In the genomic region with DNA sequence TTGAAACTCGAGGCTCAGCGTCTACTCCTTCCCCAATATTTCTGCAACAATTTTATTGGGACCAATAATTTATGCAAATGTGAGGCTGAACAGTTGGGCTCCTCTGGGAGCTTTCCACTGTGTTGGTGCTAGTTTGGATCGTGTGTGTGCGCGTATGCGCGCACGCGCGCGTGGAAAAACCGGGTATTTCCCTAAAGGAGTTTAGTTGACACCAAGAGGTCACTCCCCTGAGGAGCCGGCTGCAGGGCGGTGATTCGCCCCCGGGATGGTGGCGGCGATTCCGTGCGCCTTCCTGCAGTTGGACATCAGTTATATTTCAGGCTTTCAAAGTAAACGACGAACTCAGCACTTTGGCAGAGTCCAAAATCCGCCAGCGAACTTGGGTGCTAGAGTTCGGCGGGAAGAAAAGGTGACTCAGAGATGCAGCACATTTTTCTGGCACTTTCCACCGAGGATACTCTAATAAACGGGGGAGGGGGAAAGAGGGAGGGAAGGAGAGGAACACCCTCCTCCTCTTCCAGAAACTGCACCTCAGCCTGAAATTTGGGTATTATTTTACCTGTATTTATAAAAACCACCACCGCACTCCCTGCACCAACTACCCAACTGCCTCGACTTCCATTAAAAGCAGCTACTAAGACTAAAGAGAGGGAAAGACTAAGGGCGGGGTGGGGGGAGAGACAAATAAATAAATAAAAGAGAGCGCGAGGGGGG, we compare ENCODE assay signal across 8 cellular contexts.
DNase-seq lines count a peak whose midpoint lies in the region; ATAC-seq and TF ChIP-seq lines count a peak whose summit lies in the region.

No MANE protein-coding gene starts in this region.

- peak overlapping the region; percentile 94 for H3K4me2 ChIP-seq in mesenchymal stem cell (ENCODE audit: low read length, poor library complexity, severe bottlenecking)

- TF ChIP-seq POLR2A in transverse colon (IDR thresholded peaks at IDR 0.05), result no peak

- H3K27ac ChIP-seq in AG04450 (ENCODE audit: low read depth, low read length) (no peak overlapping the region), colonic mucosa (no peak overlapping the region), mesenchymal stem cell (ENCODE audit: low read length, poor library complexity, severe bottlenecking) (no peak overlapping the region), transverse colon (no peak overlapping the region)

- POLR2A ChIA-PET in AG04450 (lab: Yijun Ruan, JAX), result no interaction called here

- CTCF ChIA-PET in AG04450 (lab: Charles Lee), result no interaction called here

- H2BK12ac ChIP-seq in mesenchymal stem cell (ENCODE audit: low read length in 2 of 2), result no peak overlapping the region

- no peak for TF ChIP-seq CTCF in AG04450 (IDR thresholded peaks at IDR 0.05; ENCODE audit: low read depth, low read length)
- no peak for TF ChIP-seq CTCF in GM12875 (IDR thresholded peaks at IDR 0.05; ENCODE audit: borderline replicate concordance, insufficient read depth, low read depth, low read length)
- TF ChIP-seq CTCF in colonic mucosa (IDR thresholded peaks at IDR 0.05), result no peak
- TF ChIP-seq CTCF in transverse colon (IDR thresholded peaks at IDR 0.05), result no peak

- no peak overlapping the region for H2BK15ac ChIP-seq in mesenchymal stem cell (ENCODE audit: low read depth, poor library complexity, severe bottlenecking)

- no peak overlapping the region for H4K8ac ChIP-seq in mesenchymal stem cell (ENCODE audit: low read length)

- no peak overlapping the region for H3K4ac ChIP-seq in mesenchymal stem cell (ENCODE audit: low read depth in 1 of 2, low read length in 2 of 2)

- no peak for TF ChIP-seq EP300 in transverse colon (IDR thresholded peaks at IDR 0.05; ENCODE audit: low read depth)

- H3K79me1 ChIP-seq in mesenchymal stem cell (replicated peaks; ENCODE audit: low read length, poor library complexity, severe bottlenecking), result no peaks in the 10 kb centered on the region

- no peak overlapping the region for H3K23ac ChIP-seq in mesenchymal stem cell (ENCODE audit: low read length in 2 of 2)

- no peak overlapping the region for H2AK5ac ChIP-seq in mesenchymal stem cell (ENCODE audit: low read length, severe bottlenecking)

- H2BK120ac ChIP-seq in mesenchymal stem cell (ENCODE audit: low read depth, low read length), result peak overlapping the region; percentile 3

- H3K9ac ChIP-seq in colonic mucosa (ENCODE audit: low read depth in 2 of 2, low read length in 2 of 2), result no peak overlapping the region
- H3K9ac ChIP-seq in mesenchymal stem cell (ENCODE audit: low read length), result no peak overlapping the region

- DNase-seq in AG04450 (ENCODE audit: low read depth, low spot score) (no peak), NCI-H748 (lab: John Stamatoyannopoulos, UW; ENCODE audit: unreplicated experiment) (peak; percentile 67), colonic mucosa (peak; percentile 29), mesenchymal stem cell (peak; percentile 64), transverse colon (no peak), MV-4-11 (lab: John Stamatoyannopoulos, UW) (no peak)

- no peak overlapping the region for H4K91ac ChIP-seq in mesenchymal stem cell (ENCODE audit: low read length)

- intact Hi-C loops in colonic mucosa (cut with DNase I), result no loop called here
- intact Hi-C loops in transverse colon (cut with DNase I; ENCODE audit: low total_unique reads), result no loop called here

- no peak for ATAC-seq in HG03565 (IDR thresholded peaks at IDR 0.05; ENCODE audit: unreplicated experiment)

- WGBS in mesenchymal stem cell, result under 1% methylated on average over 27 of the region's 33 CpGs
- whole genome bisulfite sequencing in transverse colon (ENCODE audit: low coverage in 1 of 2), 2 donors, result 0 to 1% methylated on average over 7 to 33 of the region's 33 CpGs

- no peak overlapping the region for H2BK5ac ChIP-seq in mesenchymal stem cell (ENCODE audit: low read depth, low read length, poor library complexity, severe bottlenecking)

- in situ Hi-C loops in transverse colon (cut with MboI; ENCODE audit: low pct_ligation_motif_present in 1 of 4, low pct_unique_long_range_greater_than_20kb in 1 of 4, low sequenced_read_pairs in 3 of 4), result loop anchor here in 1 of 4 donors (25.0 kb wide), 1 partner anchor 665 kb away; no protein-coding TSS in a partner anchor

- H3K4me3 ChIP-seq in AG04450 (ENCODE audit: low read depth, low read length), result peak overlapping the region; percentile 54
- H3K4me3 ChIP-seq in GM12875 (ENCODE audit: low read depth, low read length), result peak overlapping the region; percentile 35
- H3K4me3 ChIP-seq in colonic mucosa, result peak overlapping the region; percentile 28
- peak overlapping the region; percentile 66 to 76 for H3K4me3 ChIP-seq in mesenchymal stem cell (ENCODE audit: insufficient read depth in 1 of 2, low read depth in 1 of 2, low read length in 2 of 2)
- peak overlapping the region in 3 of 4 donors; percentile 26 to 53 (median 35) for H3K4me3 ChIP-seq in transverse colon

- H3K27me3 ChIP-seq in AG04450 (ENCODE audit: control insufficient read depth, insufficient read depth, low read length) (peaks cover 22% of the 10 kb centered on the region), colonic mucosa (no peaks in the 10 kb centered on the region), mesenchymal stem cell (ENCODE audit: control insufficient read depth in 1 of 2, insufficient read depth in 1 of 2, low read length in 2 of 2) (peaks cover 5 to 44% of the 10 kb centered on the region in 2 experiments), transverse colon (peaks cover 38% of the 10 kb centered on the region)

- H3K18ac ChIP-seq in mesenchymal stem cell (ENCODE audit: low read depth in 1 of 2, low read length in 2 of 2), result no peak overlapping the region

- H3K36me3 ChIP-seq in colonic mucosa (no peaks in the 10 kb centered on the region), mesenchymal stem cell (ENCODE audit: control insufficient read depth in 1 of 2, insufficient read depth in 2 of 2, low read depth in 1 of 2, low read length in 2 of 2) (no peaks in the 10 kb centered on the region), transverse colon (no peaks in the 10 kb centered on the region)

- peak overlapping the region; percentile 42 for H2AFZ ChIP-seq in mesenchymal stem cell (ENCODE audit: low read depth, low read length)

- H3K9me3 ChIP-seq in AG04450 (ENCODE audit: control insufficient read depth, insufficient read depth, low read length) (no peaks in the 10 kb centered on the region), colonic mucosa (no peaks in the 10 kb centered on the region), mesenchymal stem cell (ENCODE audit: control insufficient read depth, low read length) (no peaks in the 10 kb centered on the region), transverse colon (no peaks in the 10 kb centered on the region)

- no peak overlapping the region for H3K14ac ChIP-seq in mesenchymal stem cell (ENCODE audit: low read length in 2 of 2)

- H3K4me1 ChIP-seq in colonic mucosa (no peaks in the 10 kb centered on the region), mesenchymal stem cell (ENCODE audit: control insufficient read depth, insufficient read depth, low read depth, low read length) (peaks cover 5% of the 10 kb centered on the region), transverse colon (peaks cover 0 to 15% (median 12%) of the 10 kb centered on the region in 4 donors)

Comparison
In these comparisons a context has a peak if more than half of its experiments do, and no peak if none do; other contexts are left out.
1. DNase-seq: peak in NCI-H748 (single experiment), colonic mucosa (single experiment) and mesenchymal stem cell (single experiment); none in AG04450 (single experiment), transverse colon (single experiment) and MV-4-11 (single experiment).
2. Peak in every context shown above with its lines, with median percentiles within 50 percentile points of each other: H3K4me3 ChIP-seq.